In the genomic region with DNA sequence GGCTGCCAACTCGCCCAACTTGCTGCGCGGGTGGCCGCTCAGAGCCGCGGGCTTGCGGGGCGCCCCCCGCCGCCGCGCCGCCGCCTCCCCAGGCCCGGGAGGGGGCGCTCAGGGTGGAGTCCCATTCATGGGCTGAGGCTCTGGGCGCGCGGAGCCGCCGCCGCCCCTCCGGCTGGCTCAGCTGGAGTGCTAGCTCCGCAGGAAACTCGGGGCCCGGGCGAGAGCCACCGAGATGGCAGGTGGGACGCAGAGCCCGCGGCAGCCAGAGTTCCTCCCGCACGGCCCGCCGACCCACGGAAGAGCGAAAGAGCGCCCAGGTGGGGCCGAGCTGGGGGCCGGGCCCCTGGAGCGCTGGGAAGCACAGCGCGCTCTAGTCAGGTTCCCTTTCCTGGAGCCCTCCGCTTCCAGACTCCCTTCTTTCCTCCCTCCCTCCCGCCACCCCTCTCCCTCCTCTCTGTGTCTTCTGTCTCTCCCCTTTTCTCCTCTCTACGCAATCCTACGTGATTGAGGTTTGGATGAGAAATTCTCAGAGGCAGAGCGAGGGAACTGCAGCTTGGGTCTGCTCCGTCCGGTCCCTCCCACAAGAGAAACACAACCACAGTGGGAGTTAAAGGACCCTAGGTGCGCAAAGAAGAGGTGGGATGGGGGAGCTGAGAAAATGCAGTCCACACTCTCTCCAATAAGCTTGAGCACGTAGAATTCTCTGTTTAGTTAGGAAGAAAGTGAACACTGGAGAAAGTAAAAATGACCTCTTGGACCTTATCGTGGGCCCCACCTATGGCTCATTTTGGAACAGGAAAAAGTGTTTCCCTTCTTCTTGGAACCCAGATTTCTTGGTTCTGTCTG, we compare ENCODE assay signal across 8 cellular contexts.
DNase-seq lines count a peak whose midpoint lies in the region; ATAC-seq, FAIRE-seq and TF ChIP-seq lines count a peak whose summit lies in the region.

No MANE protein-coding gene starts in this region.

- peaks cover 68% of the 10 kb centered on the region for H3K27me3 ChIP-seq in HUES6 (ENCODE audit: control insufficient read depth, insufficient read depth, low read length)

- peak; percentile 40 for ATAC-seq in GM18511 (IDR thresholded peaks at IDR 0.05; ENCODE audit: unreplicated experiment)
- peak; percentile 19 for ATAC-seq in memory B cell (ENCODE audit: low read depth)
- ATAC-seq in GM18505 (IDR thresholded peaks at IDR 0.05; ENCODE audit: unreplicated experiment) = no peak

- peaks cover 31% of the 10 kb centered on the region for H3K4me1 ChIP-seq in HUES6 (ENCODE audit: control insufficient read depth, insufficient read depth, low read length)

- H3K9me3 Mint-ChIP-seq in memory B cell = no peaks in the 10 kb centered on the region

- no peak overlapping the region for H3K27ac Mint-ChIP-seq in memory B cell

- H3K36me3 ChIP-seq in HUES6 (ENCODE audit: control insufficient read depth, insufficient read depth, low read length) = no peaks in the 10 kb centered on the region

- no peaks in the 10 kb centered on the region for H3K36me3 Mint-ChIP-seq in memory B cell

- no peak for FAIRE-seq in GM19239 (lab: Jason Lieb, UNC)

- H3K9ac ChIP-seq in HUES6 (ENCODE audit: low read length) = peak overlapping the region; percentile 86

- DNase-seq in coronary artery (ENCODE audit: low spot score) (no peak), memory B cell (ENCODE audit: low spot score in 2 of 2) (no peak), GM19239 (ENCODE audit: insufficient read length, low spot score) (no peak), GDM1 (lab: John Stamatoyannopoulos, UW) (no peak)
- no peak for DNase-seq in activated naive CD4-positive, alpha-beta T cell treated with anti-CD3 and anti-CD28 coated beads, Interleukin-2, amount 50 U/mL, for 16 hours

- peak overlapping the region; percentile 97 for H3K4me3 ChIP-seq in HUES6 (ENCODE audit: low read depth, low read length)
- peak overlapping the region; percentile 73 for H3K4me3 ChIP-seq in coronary artery

- H3K9me3 ChIP-seq in HUES6 (ENCODE audit: control insufficient read depth, insufficient read depth, low read depth, low read length) = no peaks in the 10 kb centered on the region

- no peak for TF ChIP-seq CTCF in coronary artery (IDR thresholded peaks at IDR 0.05)

- H3K27me3 Mint-ChIP-seq in memory B cell = peaks cover 24% of the 10 kb centered on the region

- peaks cover 10% of the 10 kb centered on the region for H3K4me1 Mint-ChIP-seq in memory B cell

- no peak for TF ChIP-seq POLR2A in GM18505 (IDR thresholded peaks at IDR 0.05; ENCODE audit: borderline replicate concordance, extremely low read depth, insufficient read depth, insufficient read length)

- no peak overlapping the region for H3K4me3 Mint-ChIP-seq in memory B cell

- H3K27ac ChIP-seq in HUES6 (ENCODE audit: low read depth, low read length) = no peak overlapping the region
- H3K27ac ChIP-seq in coronary artery = no peak overlapping the region
